8 cellular contexts compared by ENCODE assay signal in the genomic region with DNA sequence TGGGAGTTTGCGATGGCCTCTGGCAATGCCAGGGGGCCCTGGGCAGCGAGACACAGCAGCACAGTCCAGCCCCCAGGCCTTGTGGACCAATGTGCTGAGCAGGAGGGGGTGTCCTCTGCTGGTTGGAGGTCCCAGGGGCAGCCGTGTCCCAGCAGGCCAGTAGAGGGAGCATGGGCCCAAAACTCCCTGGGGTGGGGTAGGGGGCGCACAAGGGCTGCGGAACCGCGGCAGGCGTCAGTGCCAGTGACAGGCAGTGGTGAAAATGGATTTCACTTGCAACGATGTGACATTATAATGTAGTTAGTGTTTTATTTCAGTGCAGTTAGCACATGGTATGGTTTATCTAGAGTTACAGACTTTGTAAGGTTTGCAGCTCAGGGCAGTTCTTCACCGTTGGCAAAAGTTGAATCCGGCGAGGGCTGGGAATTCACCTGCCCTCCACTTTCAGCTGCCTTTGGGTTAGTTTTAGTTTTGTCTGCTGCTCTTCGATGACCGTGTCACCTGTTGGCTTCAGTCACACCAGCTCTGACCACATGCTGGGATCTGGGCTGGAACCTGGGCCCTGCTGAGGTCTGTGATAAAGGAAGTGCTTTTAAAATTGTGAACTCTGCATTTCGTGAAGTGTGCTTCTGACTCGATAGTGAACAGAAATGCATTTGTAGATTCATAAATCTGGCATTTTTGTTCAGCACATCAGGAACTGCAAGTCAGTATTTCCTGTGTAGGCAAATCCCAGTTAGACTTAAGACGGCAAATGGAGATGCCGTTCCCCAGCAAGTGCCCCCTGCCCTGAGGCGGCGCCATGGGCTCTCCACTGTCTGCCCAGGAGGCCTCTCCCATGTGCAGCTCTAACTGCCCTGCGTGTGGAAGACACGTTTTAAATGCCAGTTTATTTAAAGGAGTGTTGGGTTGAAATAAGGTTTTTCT. TPM values are rescaled to one million over a fixed set of nuclear protein-coding genes. Genes with fewer than 3 reads are reported as not detected.
A peak's percentile ranks its signal among the peaks of the same experiment; 100 is the strongest.
DNase-seq lines count a peak whose midpoint lies in the region; ATAC-seq and TF ChIP-seq lines count a peak whose summit lies in the region.

No MANE protein-coding gene starts in this region.

- no peaks in the 10 kb centered on the region for H3K9me3 Mint-ChIP-seq in activated T-cell treated with anti-CD3 and anti-CD28 coated beads, Interleukin-2, amount 50 U/mL, for 72 hours

- intact Hi-C loops in PC-3 (cut with micrococcal nuclease), result loop anchor here (10.0 kb wide), 1 partner anchor 300 kb away; a partner anchor contains a TSS
- intact Hi-C loops in thyroid gland (cut with DNase I), result loop anchor here (10.0 kb wide), 1 partner anchor 60 kb away; no protein-coding TSS in a partner anchor

- H3K79me2 ChIP-seq in PC-3 (ENCODE audit: low read length), result no peaks in the 10 kb centered on the region

- H2AFZ ChIP-seq in PC-3 (ENCODE audit: low read length), result no peak overlapping the region

- no peak overlapping the region for H3K27ac Mint-ChIP-seq in activated T-cell treated with anti-CD3 and anti-CD28 coated beads, Interleukin-2, amount 50 U/mL, for 72 hours

- no peak overlapping the region for H3K4me3 Mint-ChIP-seq in activated T-cell treated with anti-CD3 and anti-CD28 coated beads, Interleukin-2, amount 50 U/mL, for 72 hours

- no peaks in the 10 kb centered on the region for H3K9me2 ChIP-seq in PC-3 (replicated peaks; ENCODE audit: low read length)

- TF ChIP-seq CTCF in PC-3 (conservative IDR thresholded peaks at IDR 0.05; ENCODE audit: low read depth, low read length), result peak; percentile 98
- peak; percentile 75 for TF ChIP-seq CTCF in fibroblast of the aortic adventitia (IDR thresholded peaks at IDR 0.05; ENCODE audit: insufficient read depth, low read length)
- no peak for TF ChIP-seq CTCF in omental fat pad (IDR thresholded peaks at IDR 0.05)
- TF ChIP-seq CTCF in thyroid gland (IDR thresholded peaks at IDR 0.05), result peak; percentile 21 to 81 (median 56)

- H3K4me1 Mint-ChIP-seq in activated T-cell treated with anti-CD3 and anti-CD28 coated beads, Interleukin-2, amount 50 U/mL, for 72 hours (ENCODE audit: low read depth), result no peaks in the 10 kb centered on the region

- DNase-seq in D341Med (ENCODE audit: low spot score), result peak; percentile 92
- peak; percentile 49 for DNase-seq in PC-3
- peak; percentile 60 to 67 for DNase-seq in activated T-cell treated with anti-CD3 and anti-CD28 coated beads, Interleukin-2, amount 50 U/mL, for 72 hours
- DNase-seq in fibroblast of the aortic adventitia (ENCODE audit: low read depth), result peak; percentile 28
- no peak for DNase-seq in omental fat pad (ENCODE audit: low spot score)
- DNase-seq in thyroid gland, result peak; percentile 45 to 49
- DNase-seq in NK-92 treated with Interleukin-12 subunit alpha and Interleukin-12 subunit beta, amount 100 ng/mL, for 24 hours (lab: John Stamatoyannopoulos, UW), result no peak

- ATAC-seq in HG02870 (IDR thresholded peaks at IDR 0.05; ENCODE audit: unreplicated experiment), result peak; percentile 39
- ATAC-seq in PC-3, result peak; percentile 39
- ATAC-seq in activated T-cell treated with anti-CD3 and anti-CD28 coated beads, Interleukin-2, amount 50 U/mL, for 72 hours (replicated peaks in 1 of 2), result peak; percentile 69 to 74
- ATAC-seq in omental fat pad (ENCODE audit: low FRiP score), result peak; percentile 53

- H3K4me1 ChIP-seq in PC-3 (ENCODE audit: insufficient read depth, low read length), result peaks cover 4% of the 10 kb centered on the region; the same call in 1 of the 2 replicates
- H3K4me1 ChIP-seq in thyroid gland, result peaks cover 7 to 9% of the 10 kb centered on the region in 2 donors

- H3F3A ChIP-seq in PC-3 (ENCODE audit: low read length, unreplicated experiment), result no peaks in the 10 kb centered on the region

- WGBS in thyroid gland, 2 donors, result 49 to 68% methylated on average over 19 to 21 of the region's 22 CpGs

- H3K27ac ChIP-seq in PC-3 (ENCODE audit: low read length), result no peak overlapping the region
- peak overlapping the region in 1 of 3 donors; percentile 29 for H3K27ac ChIP-seq in thyroid gland

- H3K27me3 ChIP-seq in PC-3 (ENCODE audit: low read length) (no peaks in the 10 kb centered on the region), thyroid gland (no peaks in the 10 kb centered on the region)

- H3K4me2 ChIP-seq in PC-3 (ENCODE audit: low read length), result no peak overlapping the region

- H3K4me3 ChIP-seq in PC-3 (ENCODE audit: low read length) (no peak overlapping the region), fibroblast of the aortic adventitia (ENCODE audit: low read depth, low read length) (no peak overlapping the region), thyroid gland (replicated peaks in 1 of 3) (no peak overlapping the region)

- BruUV-seq in PC-3 (replicated peaks; lab: Mats Ljungman, UMichigan), result no TSS peak

- H3K9ac ChIP-seq in PC-3 (ENCODE audit: low read length), result no peak overlapping the region

- no peaks in the 10 kb centered on the region for H4K20me1 ChIP-seq in PC-3 (ENCODE audit: low read length)

- no peak for TF ChIP-seq POLR2A in thyroid gland (IDR thresholded peaks at IDR 0.05)

- peaks cover 49% of the 10 kb centered on the region for H3K36me3 ChIP-seq in PC-3 (ENCODE audit: low read depth, low read length)
- H3K36me3 ChIP-seq in thyroid gland, result peaks cover 3 to 17% of the 10 kb centered on the region in 2 donors

- POLR2A ChIA-PET in PC-3 (lab: Charles Lee; ENCODE audit: unreplicated experiment), result no interaction called here

- no peaks in the 10 kb centered on the region for H3K27me3 Mint-ChIP-seq in activated T-cell treated with anti-CD3 and anti-CD28 coated beads, Interleukin-2, amount 50 U/mL, for 72 hours (ENCODE audit: low read depth)

- CTCF ChIA-PET in PC-3 (lab: Charles Lee), result no interaction called here

- H3K36me3 Mint-ChIP-seq in activated T-cell treated with anti-CD3 and anti-CD28 coated beads, Interleukin-2, amount 50 U/mL, for 72 hours (ENCODE audit: insufficient read depth in 2 of 2), result no peaks in the 10 kb centered on the region

- H3K9me3 ChIP-seq in PC-3 (ENCODE audit: low read length), result no peaks in the 10 kb centered on the region
- H3K9me3 ChIP-seq in thyroid gland, result no peaks in the 10 kb centered on the region

RNA-seq across cellular contexts. Expression of a gene that starts 46.8 kb away (rescaled TPM):
- total RNA-seq in PC-3 (2014; rRNA removed) (216 and 245 TPM in 2 replicates), fibroblast of the aortic adventitia (ENCODE audit: low replicate concordance) (87.8 and 203 TPM in 2 replicates), omental fat pad (10 to 100 TPM; 63.7 to 94.6 (median 82.4) TPM), thyroid gland (100 to 1,000 TPM in 1 of 4 donors, 10 to 100 TPM in 3; 83.2 to 141 (median 94.6) TPM)
- total RNA-seq in activated T-cell treated with anti-CD3 and anti-CD28 coated beads, Interleukin-2, amount 50 U/mL, for 72 hours, result 10 to 100 TPM; 43.7 to 48.3 TPM

Comparison
In these comparisons a context has a peak if more than half of its experiments do, and no peak if none do; other contexts are left out.
1. DNase-seq: peak in D341Med (single experiment), PC-3 (single experiment), activated T-cell treated with anti-CD3 and anti-CD28 coated beads, Interleukin-2, amount 50 U/mL, for 72 hours (2 of 2), fibroblast of the aortic adventitia (single experiment) and thyroid gland (2 of 2); none in omental fat pad (single experiment) and NK-92 treated with Interleukin-12 subunit alpha and Interleukin-12 subunit beta, amount 100 ng/mL, for 24 hours (single experiment).
2. CTCF ChIP-seq: peak in PC-3 (single experiment), fibroblast of the aortic adventitia (single experiment) and thyroid gland (6 of 6); none in omental fat pad (0 of 3).
3. Peak in every context shown above with its lines, with median percentiles within 50 percentile points of each other: ATAC-seq.